ENCODE assay signal across 14 cellular contexts in genomic region chr1:179029293-179029692, GRCh38. TPM values are rescaled to one million over a fixed set of nuclear protein-coding genes. Genes with fewer than 3 reads are reported as not detected.
DNase-seq lines count a peak whose midpoint lies in the region; ATAC-seq and TF ChIP-seq lines count a peak whose summit lies in the region.
"Had no signal": no experiment of that assay in that cellular context is flagged by ENCODE, and none has a peak within 500 bp of the region (broad histone marks: within the 10 kb centered on the region; RNA-seq: fewer than 3 reads in every experiment).

No MANE protein-coding gene starts in this region.

- POLR2A ChIA-PET in Caco-2 (lab: Charles Lee) (interaction anchor here (0.5 kb wide), 1 partner anchor 466 kb away, joined by 3 read pairs; no protein-coding TSS in a partner anchor), PC-9 (lab: Charles Lee; ENCODE audit: unreplicated experiment) (interaction anchor here (0.5 to 0.8 kb wide), 4 partner anchors 30 to 793 kb away, joined by 3 to 34 read pairs (median 6); no protein-coding TSS in a partner anchor)

- H3K27me3 Mint-ChIP-seq in CD4-positive, CD25-positive, alpha-beta regulatory T cell, result no peaks in the 10 kb centered on the region
- no peaks in the 10 kb centered on the region for H3K27me3 Mint-ChIP-seq in Caco-2 (ENCODE audit: insufficient read depth, unreplicated experiment)

- H3F3A ChIP-seq in PC-9 (ENCODE audit: insufficient read depth, low read depth), result peaks cover 21% of the 10 kb centered on the region

- no peak for ATAC-seq in CD4-positive, CD25-positive, alpha-beta regulatory T cell (ENCODE audit: low read depth in 2 of 2)
- ATAC-seq in GM21360 (IDR thresholded peaks at IDR 0.05; ENCODE audit: unreplicated experiment), result no peak

- no peaks in the 10 kb centered on the region for H3K36me3 ChIP-seq in CD4-positive, CD25-positive, alpha-beta regulatory T cell (ENCODE audit: control insufficient read depth, insufficient read depth, low read length)
- H3K36me3 ChIP-seq in Caco-2 (ENCODE audit: control insufficient read depth, insufficient read depth, low read length) (no peaks in the 10 kb centered on the region), PC-9 (ENCODE audit: low read depth) (no peaks in the 10 kb centered on the region), iPS-20b (ENCODE audit: insufficient read depth, low read depth, low read length) (no peaks in the 10 kb centered on the region)

- intact Hi-C loops in Caco-2 (cut with micrococcal nuclease; ENCODE audit: unreplicated experiment), result loop anchor here (5.0 kb wide), 1 partner anchor 263 kb away; the partner anchor contains the start of gene SOAT1
- intact Hi-C loops in PC-9 (cut with micrococcal nuclease; ENCODE audit: unreplicated experiment), result loop anchor here (5.0 kb wide), 3 partner anchors 33 to 263 kb away; partner anchors contain the start of genes SOAT1 and TOR3A

- no peaks in the 10 kb centered on the region for H3K9me3 Mint-ChIP-seq in CD4-positive, CD25-positive, alpha-beta regulatory T cell
- H3K9me3 Mint-ChIP-seq in Caco-2 (ENCODE audit: unreplicated experiment), result no peaks in the 10 kb centered on the region

- peaks cover 80% of the 10 kb centered on the region for H3K79me2 ChIP-seq in PC-9 (ENCODE audit: low read depth)

- H3K4me3 ChIP-seq in CD4-positive, CD25-positive, alpha-beta regulatory T cell (ENCODE audit: low read depth, low read length), result no peak overlapping the region
- no peak overlapping the region for H3K4me3 ChIP-seq in Caco-2 (ENCODE audit: low read depth, low read length)
- no peak overlapping the region for H3K4me3 ChIP-seq in PC-9
- peak overlapping the region; percentile 30; the same call in 1 of the 2 replicates for H3K4me3 ChIP-seq in iPS-20b (ENCODE audit: low read length)
- H3K4me3 ChIP-seq: smooth muscle cell had no signal

- H3K27me3 ChIP-seq in CD4-positive, CD25-positive, alpha-beta regulatory T cell (ENCODE audit: control insufficient read depth, insufficient read depth, low read length), result no peaks in the 10 kb centered on the region
- no peaks in the 10 kb centered on the region for H3K27me3 ChIP-seq in Caco-2 (replicated peaks; ENCODE audit: control insufficient read depth, insufficient read depth, low read length)
- H3K27me3 ChIP-seq in PC-9 (ENCODE audit: insufficient read depth, low read depth), result no peaks in the 10 kb centered on the region
- peaks cover 8% of the 10 kb centered on the region; the same call in 1 of the 2 replicates for H3K27me3 ChIP-seq in iPS-20b (ENCODE audit: insufficient read depth, low read length)

- peaks cover 34% of the 10 kb centered on the region for H3K4me1 ChIP-seq in CD4-positive, CD25-positive, alpha-beta regulatory T cell (ENCODE audit: control insufficient read depth, insufficient read depth, low read length, poor library complexity, severe bottlenecking)
- peaks cover 52% of the 10 kb centered on the region for H3K4me1 ChIP-seq in Caco-2
- H3K4me1 ChIP-seq in PC-9 (replicated peaks; ENCODE audit: insufficient read depth), result peaks cover 75% of the 10 kb centered on the region
- peaks cover 35% of the 10 kb centered on the region for H3K4me1 ChIP-seq in iPS-20b (ENCODE audit: insufficient read depth, low read length)

- no peak overlapping the region for H3K9ac ChIP-seq in iPS-20b (ENCODE audit: low read depth, low read length)
- H3K9ac ChIP-seq: SK-N-SH had no signal

- CTCF ChIA-PET in Caco-2 (lab: Charles Lee), result no interaction called here
- CTCF ChIA-PET in PC-9 (lab: Charles Lee), result interaction anchor here (0.6 kb wide), 1 partner anchor 107 kb away, joined by 6 read pairs; no protein-coding TSS in a partner anchor

- H3K4me3 Mint-ChIP-seq in CD4-positive, CD25-positive, alpha-beta regulatory T cell, result peak overlapping the region in 2 of 4 donors; percentile 41 to 89
- H3K4me3 Mint-ChIP-seq in Caco-2 (ENCODE audit: unreplicated experiment), result peak overlapping the region; percentile 25

- H3K4me2 ChIP-seq in PC-9, result peak overlapping the region; percentile 7; the same call in 1 of the 2 replicates
- H3K4me2 ChIP-seq: SK-N-SH, smooth muscle cell had no signal

- no peak overlapping the region for H2AFZ ChIP-seq in PC-9

- DNase-seq in CD4-positive, CD25-positive, alpha-beta regulatory T cell, result no peak
- DNase-seq in Caco-2 (no peak), PC-9 (no peak), hippocampal formation (lab: John Stamatoyannopoulos, UW) (no peak)
- DNase-seq in stimulated activated CD4-positive, alpha-beta T cell treated with anti-CD3 and anti-CD28 coated beads, Interleukin-15, amount 100 ng/mL, for 24 hours, result no peak
- no peak for DNase-seq in activated effector memory CD4-positive, alpha-beta T cell treated with Interleukin-2 at 50 U/mL for 16 hours
- DNase-seq: activated CD4-positive, CD25-positive, alpha-beta regulatory T cell; effector CD4-positive, alpha-beta T cell; mesenchymal stem cell; NCI-H2081; SK-N-SH had no signal

- H3K4me1 Mint-ChIP-seq in CD4-positive, CD25-positive, alpha-beta regulatory T cell, result peaks cover 37 to 77% (median 60%) of the 10 kb centered on the region in 4 donors
- peaks cover 47% of the 10 kb centered on the region for H3K4me1 Mint-ChIP-seq in Caco-2 (ENCODE audit: low read depth, unreplicated experiment)

- H3K9me3 ChIP-seq in CD4-positive, CD25-positive, alpha-beta regulatory T cell (ENCODE audit: control insufficient read depth in 2 of 2, low read length in 2 of 2), result no peaks in the 10 kb centered on the region
- H3K9me3 ChIP-seq in Caco-2 (no peaks in the 10 kb centered on the region), PC-9 (ENCODE audit: insufficient read depth, low read depth) (no peaks in the 10 kb centered on the region), iPS-20b (ENCODE audit: insufficient read depth, low read depth, low read length) (no peaks in the 10 kb centered on the region)
- H3K9me3 ChIP-seq: SK-N-SH had no signal

- no peak overlapping the region for H3K27ac ChIP-seq in CD4-positive, CD25-positive, alpha-beta regulatory T cell (ENCODE audit: insufficient read depth, low read length, poor library complexity, severe bottlenecking)
- no peak overlapping the region for H3K27ac ChIP-seq in PC-9
- no peak overlapping the region for H3K27ac ChIP-seq in iPS-20b (ENCODE audit: low read length)

- no TSS peak for BruUV-seq in Caco-2 (replicated peaks; lab: Mats Ljungman, UMichigan)
- BruUV-seq in PC-9 (replicated peaks; lab: Mats Ljungman, UMichigan), result no TSS peak

- H3K27ac Mint-ChIP-seq in CD4-positive, CD25-positive, alpha-beta regulatory T cell, result peak overlapping the region in 2 of 3 donors; percentile 6 to 7
- H3K27ac Mint-ChIP-seq in Caco-2 (ENCODE audit: unreplicated experiment), result peak overlapping the region; percentile 51

- TF ChIP-seq CTCF in Caco-2 (IDR thresholded peaks at IDR 0.05; ENCODE audit: insufficient read depth in 1 of 2, low read depth in 1 of 2, low read length in 1 of 2, severe bottlenecking in 1 of 2, unreplicated experiment in 1 of 2) (no peak), PC-9 (conservative IDR thresholded peaks at IDR 0.05) (no peak)

- no peaks in the 10 kb centered on the region for H4K20me1 ChIP-seq in PC-9 (ENCODE audit: insufficient read depth)

- H3K36me3 Mint-ChIP-seq in CD4-positive, CD25-positive, alpha-beta regulatory T cell, result no peaks in the 10 kb centered on the region
- H3K36me3 Mint-ChIP-seq in Caco-2 (ENCODE audit: insufficient read depth, unreplicated experiment), result peaks cover 12% of the 10 kb centered on the region

- H3K9me2 ChIP-seq in PC-9 (ENCODE audit: insufficient read depth), result no peaks in the 10 kb centered on the region
- H3K9me2 ChIP-seq: SK-N-SH had no signal

RNA-seq across cellular contexts. Expression of gene FAM20B, which starts 3.6 kb away (rescaled TPM):
- 14.1 TPM for total RNA-seq in CD4-positive, CD25-positive, alpha-beta regulatory T cell
- 10 to 100 TPM in 1 of 4 donors, 1 to 10 TPM in 3; 4.2 to 10.1 (median 6.8) TPM for polyA plus RNA-seq in CD4-positive, CD25-positive, alpha-beta regulatory T cell
- 24.5 and 26.1 TPM in 2 replicates for total RNA-seq in Caco-2 (2022)
- total RNA-seq in PC-9 (2021), result 68.1 and 80.5 TPM in 2 replicates

RNA-seq across cellular contexts. Expression of gene TOR3A, which starts 52.6 kb away (rescaled TPM):
- 23.2 TPM for total RNA-seq in CD4-positive, CD25-positive, alpha-beta regulatory T cell
- 10 to 100 TPM; 33.7 to 44.9 (median 38.8) TPM for polyA plus RNA-seq in CD4-positive, CD25-positive, alpha-beta regulatory T cell
- total RNA-seq in Caco-2 (2022), result 25.0 and 25.2 TPM in 2 replicates
- 31.6 and 35.6 TPM in 2 replicates for total RNA-seq in PC-9 (2021)
